ENCODE assay signal across 20 cellular contexts in the genomic region with DNA sequence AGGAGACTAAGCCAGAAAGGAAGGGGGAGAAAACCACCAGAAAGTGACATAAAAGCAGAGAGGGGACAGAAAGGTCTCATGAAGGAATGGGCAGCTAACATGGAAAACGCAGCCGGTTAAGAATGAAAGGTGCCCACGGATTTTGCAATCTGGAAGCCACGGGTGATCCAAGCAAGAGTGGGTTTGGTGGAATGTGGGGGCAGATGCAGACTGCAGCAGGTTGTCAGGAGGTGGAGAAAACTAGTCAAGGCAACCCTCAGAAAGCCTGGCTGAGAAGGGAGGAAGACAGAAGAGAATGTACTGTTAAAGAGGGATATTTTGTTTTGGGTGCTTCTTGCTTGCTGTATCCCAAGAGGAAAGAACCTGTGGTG. TPM values are rescaled to one million over a fixed set of nuclear protein-coding genes. Genes with fewer than 3 reads are reported as not detected.
"Had no signal": no experiment of that assay in that cellular context is flagged by ENCODE, and none has a peak within 500 bp of the region (broad histone marks: within the 10 kb centered on the region; RNA-seq: fewer than 3 reads in every experiment).

No MANE protein-coding gene starts in this region.

- H3K27ac ChIP-seq: ascending aorta, breast epithelium, cardiac muscle cell, colonic mucosa, heart left ventricle had no signal

- FAIRE-seq: frontal cortex had no signal

- H3K36me3 ChIP-seq: ascending aorta, breast epithelium, cardiac muscle cell, colonic mucosa, heart left ventricle had no signal

- H3K9me3 ChIP-seq: ascending aorta, breast epithelium, colonic mucosa, heart left ventricle had no signal

- H3K27me3 ChIP-seq: ascending aorta, colonic mucosa had no signal

- DNase-seq: activated CD4-positive, alpha-beta memory T cell treated with anti-CD3 and anti-CD28 coated beads, Interleukin-2, amount 10 ng/mL, durations not matched to agents 7 days and 5 days; activated CD4-positive, alpha-beta T cell treated with anti-CD3 and anti-CD28 coated beads for 1 hour; activated CD4-positive, alpha-beta T cell treated with anti-CD3 and anti-CD28 coated beads for 4 hours; activated CD4-positive, alpha-beta T cell treated with anti-CD3 and anti-CD28 coated beads, Interleukin-2, amount 50 U/mL, for 4 hours; activated CD8-positive, alpha-beta memory T cell treated with anti-CD3 and anti-CD28 coated beads, Interleukin-2, amount 50 U/mL, for 4 hours; activated effector memory CD4-positive, alpha-beta T cell treated with anti-CD3 and anti-CD28 coated beads, Interleukin-2, amount 50 U/mL, for 16 hours; activated naive CD4-positive, alpha-beta T cell treated with anti-CD3 and anti-CD28 coated beads for 36 hours; activated T-cell treated with anti-CD3 and anti-CD28 coated beads, Interleukin-2, amount 50 U/mL, for 1 hour; activated T-cell treated with anti-CD3 and anti-CD28 coated beads, Interleukin-2, amount 50 U/mL, for 48 hours; central memory CD4-positive, alpha-beta T cell; cerebellar nuclear complex; colonic mucosa; effector memory CD4-positive, alpha-beta T cell; foreskin fibroblast; heart left ventricle; T-helper 2 cell had no signal

- H3K4me3 ChIP-seq: ascending aorta, breast epithelium, cardiac muscle cell, colonic mucosa, heart left ventricle had no signal

- H3K4me1 ChIP-seq: breast epithelium, colonic mucosa had no signal

RNA-seq across cellular contexts. Expression of gene DLGAP3, which starts 57.3 kb away (rescaled TPM):
- total RNA-seq: ascending aorta had no signal
